Comparison of ENCODE assay signal across 16 cellular contexts in genomic region chr13:29577135-29578051, GRCh38. TPM values are rescaled to one million over a fixed set of nuclear protein-coding genes. Genes with fewer than 3 reads are reported as not detected.
DNase-seq lines count a peak whose midpoint lies in the region; ATAC-seq lines count a peak whose summit lies in the region.
"Had no signal": no experiment of that assay in that cellular context is flagged by ENCODE, and none has a peak within 500 bp of the region (broad histone marks: within the 10 kb centered on the region; RNA-seq: fewer than 3 reads in every experiment).

No MANE protein-coding gene starts in this region.

- DNase-seq in Right ventricle myocardium superior, result peak; percentile 65
- no peak for DNase-seq in cardiac septum (ENCODE audit: low spot score)
- DNase-seq in cerebellum (ENCODE audit: low spot score), result peak; percentile 66
- peak; percentile 23 for DNase-seq in iris pigment epithelial cell (ENCODE audit: low read depth)
- no peak for DNase-seq in activated CD8-positive, alpha-beta memory T cell treated with anti-CD3 and anti-CD28 coated beads, Interleukin-2, amount 50 U/mL, for 48 hours
- no peak for DNase-seq in putamen (ENCODE audit: low spot score)
- DNase-seq in dermis blood vessel endothelial cell, result no peak
- DNase-seq: activated CD8-positive, alpha-beta T cell treated with anti-CD3 and anti-CD28 coated beads for 36 hours; effector CD4-positive, alpha-beta T cell; H7; KBM-7; NCI-H1436; T-helper 17 cell; upper lobe of left lung had no signal

- ATAC-seq in Right ventricle myocardium superior (ENCODE audit: poor library complexity), result peak; percentile 76
- ATAC-seq in HG03457 (IDR thresholded peaks at IDR 0.05; ENCODE audit: unreplicated experiment), result no peak
- ATAC-seq: activated CD8-positive, alpha-beta T cell treated with anti-CD3 and anti-CD28 coated beads for 36 hours; T-helper 17 cell; WTC11 had no signal

- intact Hi-C loops in Right ventricle myocardium superior (cut with DNase I) (no loop called here), cardiac septum (cut with DNase I) (no loop called here)

RNA-seq across cellular contexts. Expression of gene SLC7A1, which starts 18.1 kb away (rescaled TPM):
- total RNA-seq in Right ventricle myocardium superior, result 14.2 TPM
- 30.7 TPM for total RNA-seq in cardiac septum
- 32.0 TPM for total RNA-seq in cerebellum
- total RNA-seq in dermis blood vessel endothelial cell, result 17.7 and 69.5 TPM in 2 replicates

Comparison
In these comparisons a context has a peak if more than half of its experiments do, and no peak if none do; other contexts are left out.
1. DNase-seq: peak in Right ventricle myocardium superior (single experiment), cerebellum (single experiment) and iris pigment epithelial cell (single experiment); none in cardiac septum (single experiment), activated CD8-positive, alpha-beta memory T cell treated with anti-CD3 and anti-CD28 coated beads, Interleukin-2, amount 50 U/mL, for 48 hours (single experiment), putamen (single experiment) and dermis blood vessel endothelial cell (single experiment).